8 cellular contexts compared by ENCODE assay signal in the genomic region with DNA sequence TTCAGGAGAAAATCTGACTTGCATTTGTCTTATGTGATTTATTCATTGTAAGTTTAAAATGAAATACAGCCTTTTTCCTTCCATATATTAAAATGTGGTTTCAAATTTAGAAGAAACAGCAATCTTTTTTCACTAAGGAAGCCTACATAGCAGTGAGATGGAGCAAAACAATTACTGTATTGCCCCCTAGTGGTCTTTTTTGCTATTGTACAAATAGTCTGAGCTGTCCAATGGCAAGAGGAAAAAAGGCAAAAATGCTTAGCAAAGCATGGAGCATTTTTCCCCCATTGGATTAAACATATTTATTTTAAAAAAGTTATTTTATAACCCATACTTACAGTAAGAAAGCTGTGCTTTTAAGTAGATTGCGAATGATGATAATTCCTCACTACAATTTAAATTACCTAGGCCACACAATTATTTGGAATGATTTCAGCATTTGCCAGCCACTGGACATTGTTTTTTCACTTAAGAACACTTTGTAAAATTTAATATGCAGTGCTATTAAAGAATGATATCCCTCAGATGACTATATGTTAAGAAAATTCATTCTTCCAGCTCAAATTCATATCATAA.
A peak's percentile ranks its signal among the peaks of the same experiment; 100 is the strongest.
DNase-seq lines count a peak whose midpoint lies in the region; ATAC-seq, FAIRE-seq and TF ChIP-seq lines count a peak whose summit lies in the region.

No MANE protein-coding gene starts in this region.

- no peaks in the 10 kb centered on the region for H4K20me1 ChIP-seq in endothelial cell of umbilical vein (replicated peaks; ENCODE audit: control insufficient read depth, extremely low read depth, insufficient read depth, low read length)

- intact Hi-C loops in A673 (cut with micrococcal nuclease; ENCODE audit: unreplicated experiment) (loop anchor here (5.0 kb wide), 2 partner anchors 301 to 316 kb away; no protein-coding TSS in a partner anchor), endothelial cell of umbilical vein (cut with micrococcal nuclease) (loop anchor here (1.0 to 5.0 kb wide), 6 partner anchors 120 to 439 kb away; a partner anchor contains a TSS)

- H3K27ac ChIP-seq in A673 (ENCODE audit: low read depth, low read length, poor library complexity, severe bottlenecking) (no peak overlapping the region), RWPE1 (no peak overlapping the region), endothelial cell of umbilical vein (ENCODE audit: insufficient read depth, low read depth, low read length) (no peak overlapping the region)

- no peaks in the 10 kb centered on the region for H3K9me3 Mint-ChIP-seq in naive B cell

- POLR2A ChIA-PET in A673 (lab: Charles Lee; ENCODE audit: low non-redundant PET), result no interaction called here
- POLR2A ChIA-PET in HEK293T (lab: Yijun Ruan, JAX), result no interaction called here
- POLR2A ChIA-PET in RWPE1 (lab: Yijun Ruan, JAX; ENCODE audit: low non-redundant PET), result interaction anchor here (0.6 kb wide), 1 partner anchor 229 kb away, joined by 3 read pairs; no protein-coding TSS in a partner anchor
- POLR2A ChIA-PET in endothelial cell of umbilical vein (lab: Charles Lee), result interaction anchor here (0.5 to 1.0 kb wide), 2 partner anchors 158 to 316 kb away, joined by 3 to 9 read pairs; a partner anchor contains a TSS

- dilution Hi-C loops in endothelial cell of umbilical vein (cut with MboI; ENCODE audit: extremely low pct_ligation_motif_present, low sequenced_read_pairs), result no loop called here

- peak; percentile 78 for TF ChIP-seq CTCF in A673 (conservative IDR thresholded peaks at IDR 0.05; ENCODE audit: low read depth, low read length)
- peak; percentile 56 for TF ChIP-seq CTCF in GM12865 (IDR thresholded peaks at IDR 0.05; ENCODE audit: insufficient read depth, low read depth, low read length, missing control alignments)
- peak; percentile 86 for TF ChIP-seq CTCF in RWPE1 (conservative IDR thresholded peaks at IDR 0.05; ENCODE audit: low read depth)
- TF ChIP-seq CTCF in endothelial cell of umbilical vein (IDR thresholded peaks at IDR 0.05; ENCODE audit: extremely low read depth in 1 of 2, insufficient read depth in 1 of 2, low read depth in 1 of 2, low read length in 2 of 2), result peak; percentile 57 to 59
- TF ChIP-seq CTCF in omental fat pad (IDR thresholded peaks at IDR 0.05), result no peak

- H3K9me3 ChIP-seq in A673 (ENCODE audit: low read depth, low read length, poor library complexity, severe bottlenecking), result no peaks in the 10 kb centered on the region
- no peaks in the 10 kb centered on the region for H3K9me3 ChIP-seq in endothelial cell of umbilical vein (replicated peaks; ENCODE audit: control insufficient read depth, insufficient read depth, low read length)

- FAIRE-seq in endothelial cell of umbilical vein (lab: Jason Lieb, UNC), result peak; percentile 79

- H3K4me2 ChIP-seq in endothelial cell of umbilical vein (ENCODE audit: insufficient read depth, low read length), result no peak overlapping the region

- no peaks in the 10 kb centered on the region for H3K4me1 ChIP-seq in A673 (ENCODE audit: insufficient read depth, low read length, poor library complexity, severe bottlenecking)
- H3K4me1 ChIP-seq in endothelial cell of umbilical vein (ENCODE audit: control insufficient read depth, extremely low read depth, insufficient read depth, low read length), result no peaks in the 10 kb centered on the region

- H3K36me3 ChIP-seq in A673 (ENCODE audit: insufficient read depth, low read length, poor library complexity, severe bottlenecking) (no peaks in the 10 kb centered on the region), endothelial cell of umbilical vein (ENCODE audit: control insufficient read depth in 2 of 2, extremely low read depth in 1 of 2, insufficient read depth in 2 of 2, low read length in 2 of 2) (no peaks in the 10 kb centered on the region)

- H3K79me2 ChIP-seq in endothelial cell of umbilical vein (ENCODE audit: control insufficient read depth, insufficient read depth, low read length), result no peaks in the 10 kb centered on the region

- H3K4me3 ChIP-seq in A673 (ENCODE audit: low read depth, low read length, poor library complexity, severe bottlenecking) (no peak overlapping the region), GM12865 (ENCODE audit: low read depth, low read length) (no peak overlapping the region), endothelial cell of umbilical vein (replicated peaks in 1 of 3; ENCODE audit: insufficient read depth in 1 of 3, low read depth in 1 of 3, low read length in 3 of 3) (no peak overlapping the region)

- H3K9ac ChIP-seq in endothelial cell of umbilical vein (replicated peaks; ENCODE audit: extremely low read depth, insufficient read depth, low read length), result no peak overlapping the region

- H3K27ac Mint-ChIP-seq in naive B cell, result no peak overlapping the region

- H3K27me3 ChIP-seq in A673 (replicated peaks; ENCODE audit: insufficient read depth, low read depth, low read length, poor library complexity) (no peaks in the 10 kb centered on the region), endothelial cell of umbilical vein (ENCODE audit: control insufficient read depth in 2 of 2, insufficient read depth in 2 of 2, low read length in 2 of 2) (peaks cover 12 to 16% of the 10 kb centered on the region in 2 experiments)

- DNase-seq in A673 (ENCODE audit: low spot score) (peak; percentile 70), GM12865 (ENCODE audit: low read depth) (peak; percentile 54), HEK293T (ENCODE audit: extremely low spot score) (peak; percentile 50), LoVo (ENCODE audit: low spot score) (peak; percentile 84), RWPE1 (ENCODE audit: low spot score) (peak; percentile 38), endothelial cell of umbilical vein (ENCODE audit: low read depth, low spot score) (peak; percentile 78), naive B cell (peak; percentile 40), omental fat pad (ENCODE audit: low spot score) (no peak)

- CTCF ChIA-PET in A673 (lab: Charles Lee), result interaction anchor here (0.9 to 1.3 kb wide), 2 partner anchors 10 to 120 kb away, joined by 3 to 12 read pairs; a partner anchor contains a TSS
- CTCF ChIA-PET in HEK293T (lab: Yijun Ruan, JAX), result interaction anchor here (0.6 to 2.0 kb wide), 5 partner anchors 9 to 239 kb away, joined by 3 to 6 read pairs (median 3); a partner anchor contains a TSS
- CTCF ChIA-PET in RWPE1 (lab: Yijun Ruan, JAX), result interaction anchor here (0.5 to 1.1 kb wide), 14 partner anchors 9 to 897 kb away, joined by 3 to 5 read pairs (median 4); a partner anchor contains a TSS
- CTCF ChIA-PET in endothelial cell of umbilical vein (lab: Charles Lee), result interaction anchor here (0.6 to 4.0 kb wide), 53 partner anchors 8 to 1172 kb away, joined by 3 to 125 read pairs (median 5); a partner anchor contains a TSS

- no peaks in the 10 kb centered on the region for H3K36me3 Mint-ChIP-seq in naive B cell

- no peak for TF ChIP-seq POLR2A in endothelial cell of umbilical vein (IDR thresholded peaks at IDR 0.05; ENCODE audit: low read depth, low read length)

- no peaks in the 10 kb centered on the region for H3K9me1 ChIP-seq in endothelial cell of umbilical vein (replicated peaks; ENCODE audit: control insufficient read depth, extremely low read depth, insufficient read depth, low read length)

- H3K4me1 Mint-ChIP-seq in naive B cell, result peaks cover 0 to 10% (median 0%) of the 10 kb centered on the region in 3 donors

- BruUV-seq in A673 (replicated peaks; lab: Mats Ljungman, UMichigan), result no TSS peak
- no TSS peak for BruUV-seq in endothelial cell of umbilical vein (replicated peaks; lab: Mats Ljungman, UMichigan)

- H3K27me3 Mint-ChIP-seq in naive B cell, result no peaks in the 10 kb centered on the region

- no peak overlapping the region for H3K4me3 Mint-ChIP-seq in naive B cell

- H2AFZ ChIP-seq in endothelial cell of umbilical vein (ENCODE audit: low read depth, low read length), result no peak overlapping the region

- peak; percentile 77 to 81 for ATAC-seq in naive B cell (ENCODE audit: low read depth in 2 of 2)
- ATAC-seq in omental fat pad (ENCODE audit: low FRiP score), result no peak

TF ChIP-seq in HEK293T, 16 proteins besides CTCF, POLR2A, EP300 and RAD21:
- TF ChIP-seq ZNF384 (IDR thresholded peaks at IDR 0.05), result no peak
- TF ChIP-seq LEF1 (IDR thresholded peaks at IDR 0.05; ENCODE audit: borderline replicate concordance), result no peak

TF ChIP-seq in endothelial cell of umbilical vein, 7 proteins besides CTCF, POLR2A, EP300 and RAD21:
- no peak for TF ChIP-seq GATA2 (IDR thresholded peaks at IDR 0.05; ENCODE audit: insufficient read depth, insufficient read length, low read depth, low read length)
- no peak for TF ChIP-seq JUN (IDR thresholded peaks at IDR 0.05; ENCODE audit: borderline replicate concordance, insufficient read depth, insufficient read length, low read depth)
- no peak for TF ChIP-seq POLR2AphosphoS5 (IDR thresholded peaks at IDR 0.05; ENCODE audit: insufficient read depth, low read depth, low read length)
- TF ChIP-seq, protein P1, sequence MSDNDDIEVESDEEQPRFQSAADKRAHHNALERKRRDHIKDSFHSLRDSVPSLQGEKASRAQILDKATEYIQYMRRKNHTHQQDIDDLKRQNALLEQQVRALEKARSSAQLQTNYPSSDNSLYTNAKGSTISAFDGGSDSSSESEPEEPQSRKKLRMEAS (IDR thresholded peaks at IDR 0.05; ENCODE audit: insufficient read depth, insufficient read length), result no peak
- TF ChIP-seq FOS (IDR thresholded peaks at IDR 0.05; ENCODE audit: borderline replicate concordance, insufficient read depth, low read length), result no peak
- no peak for TF ChIP-seq MYC (IDR thresholded peaks at IDR 0.05; ENCODE audit: low read depth, low read length)
- no peak for TF ChIP-seq EZH2 (IDR thresholded peaks at IDR 0.05; ENCODE audit: borderline replicate concordance, low read depth, low read length, severe bottlenecking)

Comparison
In these comparisons a context has a peak if more than half of its experiments do, and no peak if none do; other contexts are left out.
1. CTCF ChIP-seq: peak in A673 (single experiment), GM12865 (single experiment), RWPE1 (single experiment) and endothelial cell of umbilical vein (2 of 2); none in omental fat pad (0 of 3).
2. POLR2A ChIA-PET loops: an anchor here in RWPE1 (0.6 kb wide) and endothelial cell of umbilical vein (0.5 to 1.0 kb wide); none called in A673 and HEK293T.